In genomic region chr1:20521960-20522861, GRCh38 we compare ENCODE assay signal across 8 cellular contexts. TPM values are rescaled to one million over a fixed set of nuclear protein-coding genes. Genes with fewer than 3 reads are reported as not detected.
DNase-seq lines count a peak whose midpoint lies in the region; ATAC-seq and TF ChIP-seq lines count a peak whose summit lies in the region.

No MANE protein-coding gene starts in this region.

- H3K27ac ChIP-seq in DND-41 (ENCODE audit: low read length) (no peak overlapping the region), osteoblast (ENCODE audit: low read depth, low read length) (no peak overlapping the region), thyroid gland (no peak overlapping the region)

- no peak for ATAC-seq in DND-41 (ENCODE audit: insufficient read depth, low read depth)
- ATAC-seq in HG03159 (IDR thresholded peaks at IDR 0.05; ENCODE audit: unreplicated experiment): no peak

- intact Hi-C loops in thyroid gland (cut with DNase I): loop anchor here (5.0 to 10.0 kb wide), 2 partner anchors 115 to 673 kb away; no protein-coding TSS in a partner anchor

- no peak overlapping the region for H2AFZ ChIP-seq in DND-41 (ENCODE audit: low read depth, low read length)
- H2AFZ ChIP-seq in osteoblast (ENCODE audit: low read length): peak overlapping the region; percentile 82

- H3K9ac ChIP-seq in DND-41 (ENCODE audit: low read depth, low read length): no peak overlapping the region

- TF ChIP-seq POLR2A in thyroid gland (IDR thresholded peaks at IDR 0.05): no peak

- TF ChIP-seq CTCF in DND-41 (IDR thresholded peaks at IDR 0.05; ENCODE audit: borderline replicate concordance, extremely low read depth, low read length, poor library complexity, severe bottlenecking): peak; percentile 86
- TF ChIP-seq CTCF in osteoblast (IDR thresholded peaks at IDR 0.05; ENCODE audit: extremely low read depth, low read depth, low read length): peak; percentile 97
- peak; percentile 73 to 91 (median 89) for TF ChIP-seq CTCF in thyroid gland (IDR thresholded peaks at IDR 0.05)

- no peaks in the 10 kb centered on the region for H3K79me2 ChIP-seq in DND-41 (ENCODE audit: insufficient read depth, low read length)
- no peaks in the 10 kb centered on the region for H3K79me2 ChIP-seq in osteoblast (ENCODE audit: insufficient read depth, low read length)

- peak; percentile 65 for DNase-seq in DND-41
- DNase-seq in M059J (ENCODE audit: low read depth): peak; percentile 81
- DNase-seq in SHP77 treated with DMSO at 0.1 percent for 48 hours (lab: John Stamatoyannopoulos, UW): peak; percentile 63
- peak; percentile 81 for DNase-seq in activated effector memory CD4-positive, alpha-beta T cell treated with anti-CD3 and anti-CD28 coated beads, Interleukin-2, amount 50 U/mL, for 16 hours
- DNase-seq in globus pallidus (ENCODE audit: low spot score): peak; percentile 38
- DNase-seq in osteoblast (ENCODE audit: insufficient read length, low spot score, missing footprints): peak; percentile 64
- peak; percentile 77 to 82 for DNase-seq in thyroid gland

- WGBS in thyroid gland, 2 donors: 22 to 23% methylated on average over 17 of the region's 17 CpGs

- no peak overlapping the region for H3K4me3 ChIP-seq in DND-41 (ENCODE audit: low read depth in 1 of 2, low read length in 2 of 2)
- no peak overlapping the region for H3K4me3 ChIP-seq in osteoblast (ENCODE audit: insufficient read depth, low read length)
- H3K4me3 ChIP-seq in thyroid gland (replicated peaks in 1 of 3): no peak overlapping the region

- H3K27me3 ChIP-seq in DND-41 (ENCODE audit: insufficient read depth, low read length, poor library complexity) (peaks cover 4% of the 10 kb centered on the region), osteoblast (ENCODE audit: insufficient read depth, low read length) (peaks cover 18% of the 10 kb centered on the region), thyroid gland (no peaks in the 10 kb centered on the region)

- H4K20me1 ChIP-seq in DND-41 (ENCODE audit: insufficient read depth, low read length) (no peaks in the 10 kb centered on the region), osteoblast (ENCODE audit: insufficient read depth, low read length) (no peaks in the 10 kb centered on the region)

- H3K9me3 ChIP-seq in DND-41 (ENCODE audit: insufficient read depth, low read length, severe bottlenecking) (no peaks in the 10 kb centered on the region), osteoblast (ENCODE audit: low read depth, low read length) (no peaks in the 10 kb centered on the region), thyroid gland (no peaks in the 10 kb centered on the region)

- no peak overlapping the region for H3K4me2 ChIP-seq in DND-41 (ENCODE audit: insufficient read depth, low read length)
- H3K4me2 ChIP-seq in osteoblast (ENCODE audit: insufficient read depth, low read length): peak overlapping the region; percentile 73

- no peaks in the 10 kb centered on the region for H3K4me1 ChIP-seq in DND-41 (ENCODE audit: insufficient read depth, low read length)
- no peaks in the 10 kb centered on the region for H3K4me1 ChIP-seq in osteoblast (ENCODE audit: insufficient read depth, low read length)
- H3K4me1 ChIP-seq in thyroid gland: no peaks in the 10 kb centered on the region

- H3K36me3 ChIP-seq in DND-41 (ENCODE audit: insufficient read depth, low read length) (no peaks in the 10 kb centered on the region), osteoblast (ENCODE audit: insufficient read depth, low read length) (no peaks in the 10 kb centered on the region), thyroid gland (no peaks in the 10 kb centered on the region)

RNA-seq across cellular contexts. Expression of gene MUL1, which starts 14.3 kb away (rescaled TPM):
- total RNA-seq in M059J (2014; rRNA removed; shearing (Covaris generic)): 38.3 and 48.8 TPM in 2 replicates
- total RNA-seq in osteoblast: 31.8 and 37.3 TPM in 2 replicates
- 10 to 100 TPM; 30.1 to 42.1 (median 35.0) TPM for total RNA-seq in thyroid gland

RNA-seq across cellular contexts. Expression of gene FAM43B, which starts 30.2 kb away (rescaled TPM):
- 3.5 and 5.0 TPM in 2 replicates for total RNA-seq in M059J (2014; rRNA removed; shearing (Covaris generic))
- total RNA-seq in osteoblast: under 0.01 TPM in 1 of 2 replicates, not detected in the other
- 1 to 10 TPM in 3 of 4 donors, under 1 TPM in 1; 0.59 to 3.5 (median 2.5) TPM for total RNA-seq in thyroid gland

RNA-seq across cellular contexts. Expression of gene CAMK2N1, which starts 36.2 kb away (rescaled TPM):
- total RNA-seq in M059J (2014; rRNA removed; shearing (Covaris generic)): 5.2 and 7.2 TPM in 2 replicates
- total RNA-seq in osteoblast: 0.36 and 1.5 TPM in 2 replicates
- total RNA-seq in thyroid gland: 10 to 100 TPM in 1 of 4 donors, 1 to 10 TPM in 3; 3.2 to 12.2 (median 8.1) TPM
